1 cellular context compared by ENCODE assay signal in the genomic region with DNA sequence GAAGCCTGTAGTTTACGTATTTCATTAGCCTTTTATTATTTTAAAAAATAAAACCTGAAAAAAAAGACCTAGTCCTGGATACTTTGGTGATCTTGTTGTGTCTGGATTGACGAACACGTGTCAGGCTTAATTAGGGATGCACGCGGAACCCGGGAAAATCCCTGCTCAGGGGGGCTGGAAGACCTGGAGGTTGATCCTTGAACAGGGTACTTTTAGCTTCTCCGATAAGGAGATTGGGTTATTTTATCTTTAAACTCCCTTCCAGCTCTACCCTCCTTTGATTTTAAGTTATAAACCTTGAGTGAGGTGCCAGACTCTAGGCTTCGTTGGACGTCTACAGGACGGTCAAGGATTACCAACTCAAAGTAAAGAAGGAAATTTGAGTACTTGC.
TF ChIP-seq lines count a peak whose summit lies in the region.

No MANE protein-coding gene starts in this region.

TF ChIP-seq in IMR-90, 13 proteins besides CTCF, POLR2A, EP300 and RAD21 (continued from another document):
- TF ChIP-seq USF2 (IDR thresholded peaks at IDR 0.05; ENCODE audit: low read depth, low read length), result no peak
- no peak for TF ChIP-seq MAZ (IDR thresholded peaks at IDR 0.05; ENCODE audit: borderline replicate concordance, low read depth, low read length)
- TF ChIP-seq RFX5 (IDR thresholded peaks at IDR 0.05; ENCODE audit: low read depth, low read length), result no peak
- TF ChIP-seq ELK1 (IDR thresholded peaks at IDR 0.05; ENCODE audit: borderline replicate concordance, low read depth, low read length), result no peak
- no peak for TF ChIP-seq NFE2L2 (IDR thresholded peaks at IDR 0.05; ENCODE audit: low read depth, low read length)
